8 cellular contexts compared by ENCODE assay signal in the genomic region with DNA sequence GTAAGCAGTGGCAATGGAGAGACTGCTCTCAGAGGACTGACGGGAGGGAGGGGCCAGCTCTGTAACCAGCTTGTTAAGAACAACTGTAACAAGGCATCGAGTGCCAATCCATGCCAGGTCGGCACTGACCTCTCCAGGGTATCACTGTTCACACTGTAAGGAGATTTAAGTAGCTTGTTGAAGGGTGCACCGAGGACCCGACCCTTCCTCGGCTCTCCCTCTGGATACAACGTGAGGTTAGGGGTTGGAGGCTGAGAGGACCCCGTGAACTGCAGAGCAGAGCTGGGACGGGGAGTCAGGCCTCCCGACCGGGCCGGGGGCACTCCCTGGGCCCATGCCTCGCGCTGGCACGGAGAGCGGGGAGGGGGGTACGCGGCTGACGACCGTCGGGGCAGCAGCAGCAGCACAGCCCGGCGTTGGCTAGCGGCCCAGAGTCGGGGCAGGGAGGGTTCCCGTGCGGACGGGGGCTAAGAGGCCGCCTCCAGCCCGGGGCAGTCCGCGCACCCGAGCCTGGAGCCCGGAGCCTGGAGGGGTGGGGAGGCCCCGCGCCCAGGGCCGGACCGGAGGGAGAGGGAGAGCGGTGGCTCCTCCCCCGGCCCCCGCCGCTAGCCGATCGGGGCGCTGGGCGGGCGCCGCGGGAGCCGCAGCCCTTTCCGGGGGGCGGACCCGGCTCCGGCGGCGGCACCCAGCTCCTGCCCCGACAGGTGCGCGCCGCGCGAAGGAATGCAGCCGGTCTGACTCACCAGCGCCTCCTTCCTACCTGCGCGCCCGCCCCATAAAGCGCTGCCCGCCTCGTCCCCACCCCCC. TPM values are rescaled to one million over a fixed set of nuclear protein-coding genes. Genes with fewer than 3 reads are reported as not detected.
DNase-seq lines count a peak whose midpoint lies in the region; ATAC-seq and TF ChIP-seq lines count a peak whose summit lies in the region.

A gene (plus strand): TSS at position 804 of the 807 bp plus-strand sequence. CDS start 3,245 bp downstream, outside the sequence.

- intact Hi-C loops in OCI-LY7 (cut with micrococcal nuclease; ENCODE audit: unreplicated experiment) (no loop called here), heart right ventricle (cut with DNase I) (loop anchor here in 1 of 10 donors (5.0 kb wide), 1 partner anchor 34 kb away; no protein-coding TSS in a partner anchor)

- H3K4me3 ChIP-seq in OCI-LY7 (ENCODE audit: low read depth, low read length, poor library complexity, severe bottlenecking) (peak within 1 kb of the TSS; percentile 52), heart right ventricle (peak within 1 kb of the TSS; percentile 10 to 55 (median 52))

- TF ChIP-seq CTCF in OCI-LY7 (conservative IDR thresholded peaks at IDR 0.05; ENCODE audit: low read length), result 0 out of 2 replicates have a peak, but pooled peaks have one; percentile 36
- no peak for TF ChIP-seq CTCF in heart right ventricle (IDR thresholded peaks at IDR 0.05)

- H3K27ac ChIP-seq in OCI-LY7 (ENCODE audit: low read depth, low read length, poor library complexity, severe bottlenecking) (no peak within 1 kb of the TSS), heart right ventricle (peak within 1 kb of the TSS in 9 of 10 donors; percentile 39 to 79 (median 61))

- H3K9me2 ChIP-seq in OCI-LY7 (ENCODE audit: insufficient read depth, low read length), result no peaks in the 10 kb centered on the region

- POLR2A ChIA-PET in OCI-LY7 (lab: Charles Lee), result interaction anchor here (0.6 to 1.8 kb wide), 3 partner anchors 10 to 32 kb away, joined by 3 to 4 read pairs (median 3); no protein-coding TSS in a partner anchor

- H3K79me2 ChIP-seq in OCI-LY7 (ENCODE audit: insufficient read depth, low read depth, low read length), result no peaks in the 10 kb centered on the region

- peaks cover 6 to 45% (median 26%) of the 10 kb centered on the region in 7 donors for H3K27me3 ChIP-seq in heart right ventricle

- DNase-seq in OCI-LY7 (ENCODE audit: low spot score) (peak; percentile 75), heart right ventricle (peak in 1 of 2 donors; percentile 49), putamen (ENCODE audit: low spot score) (peak; percentile 45), ureter (ENCODE audit: low spot score) (peak; percentile 76)
- DNase-seq in activated gamma-delta T cell treated with anti-CD3 and anti-CD28 coated beads, Interleukin-2, amount 50 U/mL, for 16 hours (ENCODE audit: low read depth), result peak; percentile 24

- ATAC-seq in GM18907 (IDR thresholded peaks at IDR 0.05; ENCODE audit: unreplicated experiment) (peak; percentile 42), heart right ventricle (peak; percentile 49 to 84 (median 56)), HG03354 (IDR thresholded peaks at IDR 0.05; ENCODE audit: poor library complexity, severe bottlenecking, unreplicated experiment) (no peak), HG03045 (IDR thresholded peaks at IDR 0.05; ENCODE audit: unreplicated experiment) (no peak)

- H3K4me2 ChIP-seq in OCI-LY7 (ENCODE audit: low read length), result peak within 1 kb of the TSS; percentile 52

- H3K9me3 ChIP-seq in OCI-LY7 (ENCODE audit: low read length) (no peaks in the 10 kb centered on the region), heart right ventricle (no peaks in the 10 kb centered on the region)

- H3K36me3 ChIP-seq in OCI-LY7 (ENCODE audit: insufficient read depth, low read length) (no peaks in the 10 kb centered on the region), heart right ventricle (peaks cover 0 to 5% (median 0%) of the 10 kb centered on the region in 9 donors)

- CTCF ChIA-PET in OCI-LY7 (lab: Charles Lee; ENCODE audit: unreplicated experiment), result interaction anchor here (0.6 to 1.3 kb wide), 5 partner anchors 17 to 709 kb away, joined by 3 to 6 read pairs (median 4); a partner anchor contains a TSS

- BruUV-seq in OCI-LY7 (replicated peaks; lab: Mats Ljungman, UMichigan), result no TSS peak

- WGBS in heart right ventricle, 2 donors, result 3 to 4% methylated on average over 36 to 70 of the region's 70 CpGs

- H4K20me1 ChIP-seq in OCI-LY7 (ENCODE audit: insufficient read depth, low read length), result no peaks in the 10 kb centered on the region

- peaks cover 7% of the 10 kb centered on the region for H3K4me1 ChIP-seq in OCI-LY7 (ENCODE audit: insufficient read depth, low read length, poor library complexity, severe bottlenecking)
- H3K4me1 ChIP-seq in heart right ventricle, result peaks cover 0 to 26% (median 10%) of the 10 kb centered on the region in 9 donors

- peak within 1 kb of the TSS; percentile 9; the same call in 1 of the 2 replicates for H2AFZ ChIP-seq in OCI-LY7 (ENCODE audit: low read length)

RNA-seq across cellular contexts. Expression of the gene that starts here (rescaled TPM):
- 0.66 and 2.0 TPM in 2 replicates for total RNA-seq in OCI-LY7 (2014; rRNA removed; shearing (Covaris generic))
- total RNA-seq in OCI-LY7 (2022), result 1.9 and 3.9 TPM in 2 replicates
- 10 to 100 TPM in 2 of 10 donors, 1 to 10 TPM in 8; 4.7 to 11.3 (median 9.0) TPM for total RNA-seq in heart right ventricle
- 10 to 100 TPM in 1 of 2 donors, 1 to 10 TPM in 1; 4.6 to 17.0 TPM for polyA plus RNA-seq in heart right ventricle
- total RNA-seq in ureter, result 303 TPM

Comparison
In these comparisons a context has a peak if more than half of its experiments do, and no peak if none do; other contexts are left out.
1. RNA of the gene that starts here (total RNA-seq): 303 TPM in ureter (single experiment); 4.7 to 11.3 TPM in heart right ventricle and 0.66 to 3.9 TPM in OCI-LY7; every median in the first group is over 10 times any median in the second.
2. ATAC-seq: peak in GM18907 (single experiment) and heart right ventricle (8 of 8); none in HG03354 (single experiment) and HG03045 (single experiment).